8 cellular contexts compared by ENCODE assay signal in the genomic region with DNA sequence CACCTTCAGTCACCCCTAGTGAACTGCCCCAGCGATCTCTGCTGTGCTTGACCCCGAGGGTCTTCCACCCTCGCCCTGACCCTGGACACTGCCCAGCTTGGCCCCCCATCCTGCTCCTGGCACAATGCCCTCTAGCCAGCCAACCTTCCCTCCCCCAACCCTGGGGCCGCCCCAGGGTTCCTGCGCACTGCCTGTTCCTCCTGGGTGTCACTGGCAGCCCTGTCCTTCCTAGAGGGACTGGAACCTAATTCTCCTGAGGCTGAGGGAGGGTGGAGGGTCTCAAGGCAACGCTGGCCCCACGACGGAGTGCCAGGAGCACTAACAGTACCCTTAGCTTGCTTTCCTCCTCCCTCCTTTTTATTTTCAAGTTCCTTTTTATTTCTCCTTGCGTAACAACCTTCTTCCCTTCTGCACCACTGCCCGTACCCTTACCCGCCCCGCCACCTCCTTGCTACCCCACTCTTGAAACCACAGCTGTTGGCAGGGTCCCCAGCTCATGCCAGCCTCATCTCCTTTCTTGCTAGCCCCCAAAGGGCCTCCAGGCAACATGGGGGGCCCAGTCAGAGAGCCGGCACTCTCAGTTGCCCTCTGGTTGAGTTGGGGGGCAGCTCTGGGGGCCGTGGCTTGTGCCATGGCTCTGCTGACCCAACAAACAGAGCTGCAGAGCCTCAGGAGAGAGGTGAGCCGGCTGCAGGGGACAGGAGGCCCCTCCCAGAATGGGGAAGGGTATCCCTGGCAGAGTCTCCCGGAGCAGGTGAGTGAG. TPM values are rescaled to one million over a fixed set of nuclear protein-coding genes. Genes with fewer than 3 reads are reported as not detected.
A peak's percentile ranks its signal among the peaks of the same experiment; 100 is the strongest.
DNase-seq lines count a peak whose midpoint lies in the region; ATAC-seq, FAIRE-seq and TF ChIP-seq lines count a peak whose summit lies in the region.

TNFSF13 (plus strand) TSS at position 207 of the 763 bp plus-strand sequence; CDS start at position 497, 290 bp downstream.

- in situ Hi-C loops in mammary epithelial cell (cut with MboI; ENCODE audit: low sequenced_read_pairs in 2 of 2) = no loop called here

- H2BK12ac ChIP-seq in mesenchymal stem cell (ENCODE audit: low read length in 2 of 2) = peak within 1 kb of the TSS in 1 of 2 experiments; percentile 32

- intact Hi-C loops in mammary epithelial cell (cut with micrococcal nuclease) = no loop called here
- intact Hi-C loops in uterus (cut with DNase I; ENCODE audit: low total_unique reads) = no loop called here

- H3K27me3 ChIP-seq in mammary epithelial cell (ENCODE audit: insufficient read depth, low read length) (no peaks in the 10 kb centered on the region), mesenchymal stem cell (ENCODE audit: control insufficient read depth in 1 of 2, insufficient read depth in 1 of 2, low read length in 2 of 2) (no peaks in the 10 kb centered on the region), uterus (no peaks in the 10 kb centered on the region)

- no peak for FAIRE-seq in RCC 7860 (lab: Jason Lieb, UNC)

- H3K36me3 ChIP-seq in mammary epithelial cell (ENCODE audit: insufficient read depth, low read length) = no peaks in the 10 kb centered on the region
- peaks cover 3 to 11% of the 10 kb centered on the region in 2 experiments for H3K36me3 ChIP-seq in mesenchymal stem cell (ENCODE audit: control insufficient read depth in 1 of 2, insufficient read depth in 2 of 2, low read depth in 1 of 2, low read length in 2 of 2)
- no peaks in the 10 kb centered on the region for H3K36me3 ChIP-seq in uterus

- H3K27ac ChIP-seq in mammary epithelial cell (ENCODE audit: insufficient read depth, low read depth, low read length) (peak within 1 kb of the TSS; percentile 38), mesenchymal stem cell (ENCODE audit: low read length, poor library complexity, severe bottlenecking) (no peak within 1 kb of the TSS), uterus (peak within 1 kb of the TSS; percentile 92 to 98)

- no peak within 1 kb of the TSS for H2BK15ac ChIP-seq in mesenchymal stem cell (ENCODE audit: low read depth, poor library complexity, severe bottlenecking)

- peaks cover 67% of the 10 kb centered on the region for H3K4me1 Mint-ChIP-seq in activated naive CD4-positive, alpha-beta T cell treated with anti-CD3 and anti-CD28 coated beads, Interleukin-2, amount 50 U/mL, for 24 hours

- no peaks in the 10 kb centered on the region for H3K27me3 Mint-ChIP-seq in activated naive CD4-positive, alpha-beta T cell treated with anti-CD3 and anti-CD28 coated beads, Interleukin-2, amount 50 U/mL, for 24 hours

- H3K9ac ChIP-seq in mammary epithelial cell (ENCODE audit: insufficient read depth, low read length) = peak within 1 kb of the TSS; percentile 48
- H3K9ac ChIP-seq in mesenchymal stem cell (ENCODE audit: low read length) = peak within 1 kb of the TSS; percentile 85

- H3K14ac ChIP-seq in mesenchymal stem cell (ENCODE audit: low read length in 2 of 2) = no peak within 1 kb of the TSS

- TF ChIP-seq POLR2A in uterus (IDR thresholded peaks at IDR 0.05) = no peak

- no peak within 1 kb of the TSS for H3K23ac ChIP-seq in mesenchymal stem cell (ENCODE audit: low read length in 2 of 2)

- BruUV-seq in mammary epithelial cell (replicated peaks; lab: Mats Ljungman, UMichigan) = no TSS peak

- H3K4ac ChIP-seq in mesenchymal stem cell (ENCODE audit: low read depth in 1 of 2, low read length in 2 of 2) = no peak within 1 kb of the TSS

- CTCF ChIA-PET in mammary epithelial cell (lab: Charles Lee; ENCODE audit: low non-redundant PET) = no interaction called here

- H3K27ac Mint-ChIP-seq in activated naive CD4-positive, alpha-beta T cell treated with anti-CD3 and anti-CD28 coated beads, Interleukin-2, amount 50 U/mL, for 24 hours = peak within 1 kb of the TSS; percentile 76

- peaks cover 22% of the 10 kb centered on the region for H3K79me2 ChIP-seq in mammary epithelial cell (ENCODE audit: insufficient read depth, low read length)

- peak within 1 kb of the TSS; percentile 44 for H3K4me3 Mint-ChIP-seq in activated naive CD4-positive, alpha-beta T cell treated with anti-CD3 and anti-CD28 coated beads, Interleukin-2, amount 50 U/mL, for 24 hours

- H4K91ac ChIP-seq in mesenchymal stem cell (ENCODE audit: low read length) = peak within 1 kb of the TSS; percentile 19

- TF ChIP-seq CTCF in mammary epithelial cell (conservative IDR thresholded peaks at IDR 0.05 in 1 of 2, IDR thresholded peaks at IDR 0.05 in 1 of 2; ENCODE audit: extremely low read depth in 1 of 2, insufficient read depth in 1 of 2, low read depth in 1 of 2, low read length in 2 of 2) (no peak), uterus (IDR thresholded peaks at IDR 0.05) (no peak)

- H3K79me1 ChIP-seq in mesenchymal stem cell (replicated peaks; ENCODE audit: low read length, poor library complexity, severe bottlenecking) = peaks cover under 1% of the 10 kb centered on the region

- no peak within 1 kb of the TSS for H2BK5ac ChIP-seq in mesenchymal stem cell (ENCODE audit: low read depth, low read length, poor library complexity, severe bottlenecking)

- dilution Hi-C loops in mammary epithelial cell (cut with HindIII; ENCODE audit: low sequenced_read_pairs) = no loop called here

- H3K36me3 Mint-ChIP-seq in activated naive CD4-positive, alpha-beta T cell treated with anti-CD3 and anti-CD28 coated beads, Interleukin-2, amount 50 U/mL, for 24 hours = peaks cover 5% of the 10 kb centered on the region

- H3K4me2 ChIP-seq in mammary epithelial cell (ENCODE audit: insufficient read depth, low read depth, low read length) (peak within 1 kb of the TSS; percentile 93), mesenchymal stem cell (ENCODE audit: low read length, poor library complexity, severe bottlenecking) (peak within 1 kb of the TSS; percentile 39)

- no peak within 1 kb of the TSS for H2BK120ac ChIP-seq in mesenchymal stem cell (ENCODE audit: low read depth, low read length)

- peak within 1 kb of the TSS; percentile 86 for H4K8ac ChIP-seq in mesenchymal stem cell (ENCODE audit: low read length)

- H3K9me3 ChIP-seq in mammary epithelial cell (replicated peaks; ENCODE audit: insufficient read depth, low read length) (no peaks in the 10 kb centered on the region), mesenchymal stem cell (ENCODE audit: control insufficient read depth, low read length) (no peaks in the 10 kb centered on the region), uterus (no peaks in the 10 kb centered on the region)

- H2AFZ ChIP-seq in mammary epithelial cell (ENCODE audit: low read depth, low read length) (peak within 1 kb of the TSS; percentile 85), mesenchymal stem cell (ENCODE audit: low read depth, low read length) (peak within 1 kb of the TSS; percentile 1)

- H3K4me1 ChIP-seq in mammary epithelial cell (ENCODE audit: insufficient read depth, low read length) = peaks cover 40% of the 10 kb centered on the region
- peaks cover 21% of the 10 kb centered on the region for H3K4me1 ChIP-seq in mesenchymal stem cell (ENCODE audit: control insufficient read depth, insufficient read depth, low read depth, low read length)
- H3K4me1 ChIP-seq in uterus = peaks cover 27 to 47% of the 10 kb centered on the region in 2 donors

- peak within 1 kb of the TSS in 1 of 2 experiments; percentile 8 for H3K18ac ChIP-seq in mesenchymal stem cell (ENCODE audit: low read depth in 1 of 2, low read length in 2 of 2)

- no peaks in the 10 kb centered on the region for H4K20me1 ChIP-seq in mammary epithelial cell (ENCODE audit: insufficient read depth, low read length)

- 33% methylated on average over 8 of the region's 16 CpGs for WGBS in mammary epithelial cell (ENCODE audit: low coverage, missing lambda C conversion rate)
- WGBS in mesenchymal stem cell = 87% methylated on average over 16 of the region's 16 CpGs

- no peaks in the 10 kb centered on the region for H3K9me3 Mint-ChIP-seq in activated naive CD4-positive, alpha-beta T cell treated with anti-CD3 and anti-CD28 coated beads, Interleukin-2, amount 50 U/mL, for 24 hours

- peak within 1 kb of the TSS; percentile 64 for H2AK5ac ChIP-seq in mesenchymal stem cell (ENCODE audit: low read length, severe bottlenecking)

- no peak for ATAC-seq in HG02610 (IDR thresholded peaks at IDR 0.05; ENCODE audit: unreplicated experiment)

- no peak for DNase-seq in activated naive CD4-positive, alpha-beta T cell treated with Interleukin-2 at 50 U/mL for 16 hours
- DNase-seq in mammary epithelial cell = no peak
- no peak for DNase-seq in mesenchymal stem cell
- DNase-seq in uterus = no peak
- no peak for DNase-seq in OCI-M2 (lab: John Stamatoyannopoulos, UW; ENCODE audit: unreplicated experiment)
- DNase-seq in RCC 7860 (ENCODE audit: low spot score) = no peak

- H3K4me3 ChIP-seq in mammary epithelial cell (replicated peaks in 1 of 3; ENCODE audit: insufficient read depth in 1 of 3, low read depth in 2 of 3, low read length in 3 of 3) (peak within 1 kb of the TSS; percentile 2 to 38 (median 28)), mesenchymal stem cell (ENCODE audit: insufficient read depth in 1 of 2, low read depth in 1 of 2, low read length in 2 of 2) (peak within 1 kb of the TSS in 1 of 2 experiments; percentile 55), uterus (peak within 1 kb of the TSS; percentile 12 to 24)

RNA-seq across cellular contexts. Expression of gene TNFSF13, which starts in this region (rescaled TPM):
- total RNA-seq in mammary epithelial cell = 1 to 10 TPM; 3.0 to 5.3 TPM
- 4.0 TPM for polyA plus RNA-seq in mammary epithelial cell
- polyA minus RNA-seq in mammary epithelial cell = 5.2 TPM
- 0.61 TPM for polyA plus RNA-seq in mesenchymal stem cell (2013, experiment 1 of 2)
- polyA plus RNA-seq in mesenchymal stem cell (2013, experiment 2 of 2) = 0.23 TPM
- 10 to 100 TPM in 3 of 4 donors, 1 to 10 TPM in 1; 6.8 to 56.9 (median 25.8) TPM for total RNA-seq in uterus
